Comparison of ENCODE assay signal across 8 cellular contexts in the genomic region with DNA sequence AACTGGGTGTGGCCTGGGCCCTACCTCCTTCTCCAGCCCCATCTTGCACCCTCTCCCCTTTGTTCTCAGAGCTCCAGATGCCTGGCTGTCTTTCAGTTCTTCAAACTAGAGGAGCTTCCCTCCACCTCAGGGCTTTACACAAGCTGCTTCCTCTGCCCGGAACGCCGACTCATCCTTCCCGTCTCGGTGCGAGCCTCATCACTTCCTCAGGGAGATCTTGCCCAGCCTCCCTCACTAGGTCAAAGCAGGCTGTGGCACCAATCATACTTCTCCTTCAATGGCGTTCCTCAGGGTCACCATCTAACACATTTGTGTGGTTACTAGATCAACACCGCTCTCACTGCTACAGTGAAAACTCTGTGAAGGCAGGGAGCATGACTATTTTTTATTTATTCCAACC. TPM values are rescaled to one million over a fixed set of nuclear protein-coding genes. Genes with fewer than 3 reads are reported as not detected.
DNase-seq lines count a peak whose midpoint lies in the region; ATAC-seq and TF ChIP-seq lines count a peak whose summit lies in the region.

No MANE protein-coding gene starts in this region.

- peaks cover 43% of the 10 kb centered on the region for H3K4me1 ChIP-seq in ACC112 (ENCODE audit: control insufficient read depth, insufficient read depth, low read length, unreplicated experiment)
- H3K4me1 ChIP-seq in lung (ENCODE audit: control insufficient read depth in 2 of 2, insufficient read depth in 2 of 2, low read length in 2 of 2) = peaks cover 0 to 8% of the 10 kb centered on the region in 2 donors

- no peak for TF ChIP-seq CTCF in lung (IDR thresholded peaks at IDR 0.05; ENCODE audit: control extremely low read depth, extremely low read depth)

- peak; percentile 67 for ATAC-seq in lung (ENCODE audit: insufficient read depth, low FRiP score)

- H2AFZ ChIP-seq in ACC112 (ENCODE audit: low read length, unreplicated experiment) = peak overlapping the region; percentile 76

- H3K9me3 ChIP-seq in MG63 (no peaks in the 10 kb centered on the region), lung (ENCODE audit: control insufficient read depth in 2 of 2, insufficient read depth in 1 of 2, low read length in 1 of 2) (no peaks in the 10 kb centered on the region)

- H3K4me3 ChIP-seq in ACC112 (ENCODE audit: low read depth, low read length) = peak overlapping the region; percentile 27; the same call in 1 of the 2 replicates
- H3K4me3 ChIP-seq in MG63 = no peak overlapping the region
- no peak overlapping the region for H3K4me3 ChIP-seq in lung

- H3K79me2 ChIP-seq in ACC112 (ENCODE audit: control insufficient read depth, insufficient read depth, low read length, unreplicated experiment) = no peaks in the 10 kb centered on the region

- H3K27me3 ChIP-seq in ACC112 (ENCODE audit: insufficient read depth, low read length) (no peaks in the 10 kb centered on the region), MG63 (no peaks in the 10 kb centered on the region), lung (ENCODE audit: control insufficient read depth, insufficient read depth) (no peaks in the 10 kb centered on the region)

- WGBS in lung, 2 donors = 19 to 44% methylated on average over 8 of the region's 8 CpGs

- DNase-seq in MG63 = peak; percentile 84
- DNase-seq in amygdala (lab: John Stamatoyannopoulos, UW) = peak in 32 of 56 donors; percentile 6 to 64 (median 26)
- DNase-seq in lung (ENCODE audit: low spot score) = peak; percentile 73
- no peak for DNase-seq in NCI-H510A (lab: John Stamatoyannopoulos, UW)
- DNase-seq in NCI-H82 treated with DMSO at 0.1 percent for 48 hours (lab: John Stamatoyannopoulos, UW; ENCODE audit: unreplicated experiment) = no peak
- DNase-seq in NCI-H526 (lab: John Stamatoyannopoulos, UW) = no peak
- no peak for DNase-seq in HPDE6-E6E7 (ENCODE audit: extremely low spot score)

- H3K36me3 ChIP-seq in ACC112 (ENCODE audit: insufficient read depth, low read length) = no peaks in the 10 kb centered on the region
- no peaks in the 10 kb centered on the region for H3K36me3 ChIP-seq in MG63
- H3K36me3 ChIP-seq in lung (ENCODE audit: control insufficient read depth in 2 of 2, insufficient read depth in 2 of 2, low read length in 2 of 2) = no peaks in the 10 kb centered on the region

- peak overlapping the region; percentile 74 for H3K27ac ChIP-seq in ACC112 (ENCODE audit: low read depth, low read length)
- H3K27ac ChIP-seq in lung (ENCODE audit: low read depth in 1 of 2, low read length in 1 of 2) = peak overlapping the region in 1 of 2 donors; percentile 56

RNA-seq across cellular contexts. Expression of gene ZSWIM6, which starts 56.2 kb away (rescaled TPM):
- total RNA-seq in MG63 (2014; rRNA removed; shearing (Covaris generic); ENCODE audit: low replicate concordance) = 1.3 and 3.3 TPM in 2 replicates
- 10 to 100 TPM; 18.3 to 21.6 TPM for total RNA-seq in lung
- 1 to 10 TPM; 5.9 to 8.2 TPM for polyA plus RNA-seq in lung

Comparison
In these comparisons a context has a peak if more than half of its experiments do, and no peak if none do; other contexts are left out.
1. DNase-seq: peak in MG63 (single experiment), amygdala (32 of 56) and lung (single experiment); none in NCI-H510A (single experiment), NCI-H82 treated with DMSO at 0.1 percent for 48 hours (single experiment), NCI-H526 (0 of 2) and HPDE6-E6E7 (single experiment).